Comparison of ENCODE assay signal across 21 cellular contexts in genomic region chr6:147742445-147742844, GRCh38.
"Had no signal": no experiment of that assay in that cellular context is flagged by ENCODE, and none has a peak within 500 bp of the region (broad histone marks: within the 10 kb centered on the region; RNA-seq: fewer than 3 reads in every experiment).

No MANE protein-coding gene starts in this region.

- H3K4me1 ChIP-seq: adrenal gland, breast epithelium had no signal

- H3K27me3 ChIP-seq: adrenal gland, breast epithelium had no signal

- H3K36me3 ChIP-seq: adrenal gland, breast epithelium had no signal

- DNase-seq: activated CD4-positive, alpha-beta T cell treated with anti-CD3 and anti-CD28 coated beads for 36 hours; activated CD8-positive, alpha-beta memory T cell treated with anti-CD3 and anti-CD28 coated beads, Interleukin-2, amount 50 U/mL, for 4 hours; activated CD8-positive, alpha-beta T cell treated with anti-CD3 and anti-CD28 coated beads for 36 hours; activated naive CD4-positive, alpha-beta T cell treated with anti-CD3 and anti-CD28 coated beads, Interleukin-2, amount 50 U/mL, for 16 hours; activated naive CD8-positive, alpha-beta T cell treated with anti-CD3 and anti-CD28 coated beads, Interleukin-2, amount 10 ng/mL, durations not matched to agents 7 days and 5 days; activated T-cell treated with anti-CD3 and anti-CD28 coated beads, Interleukin-2, amount 50 U/mL, for 72 hours; adrenal gland; anterior cingulate cortex; caudate nucleus; KG1; NCI-H1092 treated with DMSO at 0.1 percent for 48 hours; NCI-H1436; NCI-H1694 treated with DMSO at 0.1 percent for 48 hours; NCI-H2029 treated with DMSO at 0.1 percent for 48 hours; NCI-H345; NCI-H510A; NCI-H526 treated with DMSO at 0.1 percent for 48 hours; SHP77 treated with DMSO at 0.1 percent for 48 hours; T-helper 1 cell had no signal

- ATAC-seq: activated CD4-positive, alpha-beta T cell treated with anti-CD3 and anti-CD28 coated beads for 36 hours; activated CD8-positive, alpha-beta T cell treated with anti-CD3 and anti-CD28 coated beads for 36 hours; activated T-cell treated with anti-CD3 and anti-CD28 coated beads, Interleukin-2, amount 50 U/mL, for 72 hours had no signal

- H3K9me3 ChIP-seq: adrenal gland, breast epithelium had no signal

- H3K27ac ChIP-seq: adrenal gland, breast epithelium, VCaP had no signal

- H3K4me3 ChIP-seq: adrenal gland, breast epithelium had no signal
